ENCODE assay signal across 10 cellular contexts in genomic region chr12:8037947-8038346, GRCh38. TPM values are rescaled to one million over a fixed set of nuclear protein-coding genes. Genes with fewer than 3 reads are reported as not detected.
A peak's percentile ranks its signal among the peaks of the same experiment; 100 is the strongest.
DNase-seq lines count a peak whose midpoint lies in the region; ATAC-seq and TF ChIP-seq lines count a peak whose summit lies in the region.
"Had no signal": no experiment of that assay in that cellular context is flagged by ENCODE, and none has a peak within 500 bp of the region (broad histone marks: within the 10 kb centered on the region; RNA-seq: fewer than 3 reads in every experiment).

No MANE protein-coding gene starts in this region.

- peaks cover 62% of the 10 kb centered on the region for H3K4me1 ChIP-seq in CD8-positive, alpha-beta T cell (ENCODE audit: insufficient read depth, low read length)
- H3K4me1 ChIP-seq in neutrophil (ENCODE audit: control insufficient read depth in 1 of 2, insufficient read depth in 1 of 2, low read depth in 1 of 2, low read length in 1 of 2) (peaks cover 61 to 62% of the 10 kb centered on the region in 2 experiments), upper lobe of right lung (peaks cover 59% of the 10 kb centered on the region)

- H3K36me3 Mint-ChIP-seq in CD8-positive, alpha-beta T cell: peaks cover 30% of the 10 kb centered on the region
- peaks cover 45% of the 10 kb centered on the region for H3K36me3 Mint-ChIP-seq in effector memory CD8-positive, alpha-beta T cell (ENCODE audit: insufficient read depth)

- no peaks in the 10 kb centered on the region for H3K9me3 Mint-ChIP-seq in CD8-positive, alpha-beta T cell
- no peaks in the 10 kb centered on the region for H3K9me3 Mint-ChIP-seq in effector memory CD8-positive, alpha-beta T cell

- peak overlapping the region; percentile 46 for H3K27ac Mint-ChIP-seq in CD8-positive, alpha-beta T cell
- H3K27ac Mint-ChIP-seq in effector memory CD8-positive, alpha-beta T cell: peak overlapping the region; percentile 64 to 85

- DNase-seq in CD8-positive, alpha-beta T cell: peak in 1 of 7 experiments; percentile 34
- DNase-seq in LNCaP clone FGC (ENCODE audit: low read depth) (no peak), amniotic stem cell (lab: John Stamatoyannopoulos, UW) (no peak), upper lobe of right lung (no peak), NCI-H748 (lab: John Stamatoyannopoulos, UW; ENCODE audit: unreplicated experiment) (no peak)
- DNase-seq in effector memory CD8-positive, alpha-beta T cell: no peak
- DNase-seq: activated effector memory CD4-positive, alpha-beta T cell treated with anti-CD3 and anti-CD28 coated beads, Interleukin-2, amount 50 U/mL, for 16 hours; NCI-H1930 had no signal

- peak overlapping the region; percentile 67 for H3K4me3 Mint-ChIP-seq in CD8-positive, alpha-beta T cell
- H3K4me3 Mint-ChIP-seq in effector memory CD8-positive, alpha-beta T cell: peak overlapping the region; percentile 42 to 61

- no peaks in the 10 kb centered on the region for H3K27me3 ChIP-seq in CD8-positive, alpha-beta T cell (ENCODE audit: insufficient read depth, low read length)
- H3K27me3 ChIP-seq in neutrophil: no peaks in the 10 kb centered on the region
- no peaks in the 10 kb centered on the region for H3K27me3 ChIP-seq in upper lobe of right lung

- peaks cover 62% of the 10 kb centered on the region for H3K4me1 Mint-ChIP-seq in CD8-positive, alpha-beta T cell (ENCODE audit: low read depth)
- H3K4me1 Mint-ChIP-seq in effector memory CD8-positive, alpha-beta T cell (ENCODE audit: low read depth in 2 of 2): peaks cover 63 to 69% of the 10 kb centered on the region in 2 donors

- no peak for TF ChIP-seq CTCF in CD8-positive, alpha-beta T cell (IDR thresholded peaks at IDR 0.05)
- TF ChIP-seq CTCF in LNCaP clone FGC (IDR thresholded peaks at IDR 0.05; ENCODE audit: control insufficient read depth, extremely low read depth, insufficient read depth) (no peak), neutrophil (IDR thresholded peaks at IDR 0.05) (no peak), upper lobe of right lung (IDR thresholded peaks at IDR 0.05) (no peak)

- no peaks in the 10 kb centered on the region for H3K27me3 Mint-ChIP-seq in CD8-positive, alpha-beta T cell (ENCODE audit: low read depth)
- H3K27me3 Mint-ChIP-seq in effector memory CD8-positive, alpha-beta T cell: no peaks in the 10 kb centered on the region

- POLR2A ChIA-PET in CD8-positive, alpha-beta T cell (lab: Charles Lee): interaction anchor here (0.8 to 2.5 kb wide), 4 partner anchors 10 to 75 kb away, joined by 3 to 16 read pairs (median 4); partner anchors contain the start of gene C3AR1

- peak overlapping the region; percentile 45 for H3K4me3 ChIP-seq in CD8-positive, alpha-beta T cell (ENCODE audit: low read depth, low read length)
- H3K4me3 ChIP-seq in LNCaP clone FGC (ENCODE audit: low read depth, low read length): peak overlapping the region; percentile 45
- H3K4me3 ChIP-seq in neutrophil (ENCODE audit: low read depth in 1 of 2, low read length in 1 of 2): peak overlapping the region in 1 of 2 experiments; percentile 53
- no peak overlapping the region for H3K4me3 ChIP-seq in upper lobe of right lung

- peaks cover 9% of the 10 kb centered on the region for H3K36me3 ChIP-seq in CD8-positive, alpha-beta T cell (ENCODE audit: insufficient read depth, low read length)
- H3K36me3 ChIP-seq in neutrophil (peaks cover 37% of the 10 kb centered on the region), upper lobe of right lung (peaks cover 40% of the 10 kb centered on the region)

- no peaks in the 10 kb centered on the region for H3K9me3 ChIP-seq in CD8-positive, alpha-beta T cell (ENCODE audit: low read length)
- H3K9me3 ChIP-seq in neutrophil: no peaks in the 10 kb centered on the region
- H3K9me3 ChIP-seq in upper lobe of right lung: no peaks in the 10 kb centered on the region

- CTCF ChIA-PET in CD8-positive, alpha-beta T cell (lab: Charles Lee): interaction anchor here (2.3 to 2.8 kb wide), 3 partner anchors 8 to 40 kb away, joined by 6 to 22 read pairs (median 18); no protein-coding TSS in a partner anchor

- H3K27ac ChIP-seq in CD8-positive, alpha-beta T cell (ENCODE audit: low read depth, low read length): no peak overlapping the region
- H3K27ac ChIP-seq in neutrophil (peak overlapping the region; percentile 90), upper lobe of right lung (no peak overlapping the region)

- ATAC-seq in CD8-positive, alpha-beta T cell: no peak
- ATAC-seq in effector memory CD8-positive, alpha-beta T cell (replicated peaks): no peak
- ATAC-seq in HG02981 (IDR thresholded peaks at IDR 0.05; ENCODE audit: unreplicated experiment) (no peak), upper lobe of right lung (no peak)

- intact Hi-C loops in CD8-positive, alpha-beta T cell (cut with DNase I, micrococcal nuclease): no loop called here
- intact Hi-C loops in upper lobe of right lung (cut with DNase I): no loop called here

RNA-seq across cellular contexts. Expression of gene FOXJ2, which starts 5.4 kb away (rescaled TPM):
- total RNA-seq in CD8-positive, alpha-beta T cell: 10 to 100 TPM; 38.9 to 39.3 TPM
- total RNA-seq in upper lobe of right lung: 20.3 TPM

RNA-seq across cellular contexts. Expression of gene C3AR1, which starts 28.2 kb away (rescaled TPM):
- 1 to 10 TPM; 1.8 to 2.8 TPM for total RNA-seq in CD8-positive, alpha-beta T cell
- total RNA-seq in upper lobe of right lung: 45.0 TPM

RNA-seq across cellular contexts. Expression of gene NECAP1, which starts 44.1 kb away (rescaled TPM):
- 100 to 1,000 TPM; 126 to 130 TPM for total RNA-seq in CD8-positive, alpha-beta T cell
- 36.7 TPM for total RNA-seq in upper lobe of right lung

Comparison
In these comparisons a context has a peak if more than half of its experiments do, and no peak if none do; other contexts are left out.
1. RNA of gene C3AR1, which starts 28.2 kb away (total RNA-seq): 45.0 TPM in upper lobe of right lung (single experiment); 1.8 to 2.8 TPM in CD8-positive, alpha-beta T cell; every median in the first group is over 10 times any median in the second.